In the genomic region with DNA sequence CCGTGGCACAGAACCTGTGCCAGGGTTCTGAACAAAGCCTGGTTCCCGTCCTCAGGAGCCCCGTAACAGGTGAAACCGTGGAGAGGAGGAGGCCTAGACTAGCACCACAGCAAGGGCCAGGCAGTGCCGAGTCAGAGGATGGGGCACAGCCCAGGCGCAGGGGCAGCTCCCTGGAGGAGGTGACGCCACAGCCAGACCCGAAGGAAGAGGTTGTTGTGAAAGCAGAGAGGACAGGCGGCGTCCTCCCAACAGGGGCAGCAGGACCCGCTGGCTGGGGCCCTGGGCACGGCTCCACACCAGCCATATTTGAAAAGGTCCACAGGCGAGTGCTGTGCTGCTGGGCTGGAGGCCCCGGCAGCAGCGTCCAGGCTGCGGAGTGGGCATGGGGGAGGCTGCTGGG, we compare ENCODE assay signal across 21 cellular contexts. TPM values are rescaled to one million over a fixed set of nuclear protein-coding genes. Genes with fewer than 3 reads are reported as not detected.
A peak's percentile ranks its signal among the peaks of the same experiment; 100 is the strongest.
DNase-seq lines count a peak whose midpoint lies in the region; ATAC-seq and TF ChIP-seq lines count a peak whose summit lies in the region.
"Had no signal": no experiment of that assay in that cellular context is flagged by ENCODE, and none has a peak within 500 bp of the region (broad histone marks: within the 10 kb centered on the region; RNA-seq: fewer than 3 reads in every experiment).

No MANE protein-coding gene starts in this region.

- H3K27me3 Mint-ChIP-seq in T-helper 1 cell treated with Interleukin-12 subunit alpha and Interleukin-12 subunit beta and Interleukin-4 antibody, amounts not matched to agents 30 μg/mL and 1 μg/mL, for 36 hours (ENCODE audit: low read depth): no peaks in the 10 kb centered on the region
- H3K27me3 Mint-ChIP-seq in endothelial cell (ENCODE audit: unreplicated experiment) (peaks cover 7% of the 10 kb centered on the region), progenitor cell of endocrine pancreas (no peaks in the 10 kb centered on the region)
- H3K27me3 Mint-ChIP-seq: CD4-positive, CD25-positive, alpha-beta regulatory T cell had no signal

- H3K27ac Mint-ChIP-seq in T-helper 1 cell treated with Interleukin-12 subunit alpha and Interleukin-12 subunit beta and Interleukin-4 antibody, amounts not matched to agents 30 μg/mL and 1 μg/mL, for 36 hours: peak overlapping the region; percentile 20
- no peak overlapping the region for H3K27ac Mint-ChIP-seq in endothelial cell (ENCODE audit: unreplicated experiment)
- H3K27ac Mint-ChIP-seq in progenitor cell of endocrine pancreas: peak overlapping the region; percentile 49

- no peaks in the 10 kb centered on the region for H3K9me3 Mint-ChIP-seq in T-helper 1 cell treated with Interleukin-12 subunit alpha and Interleukin-12 subunit beta and Interleukin-4 antibody, amounts not matched to agents 30 μg/mL and 1 μg/mL, for 36 hours
- H3K9me3 Mint-ChIP-seq in endothelial cell (ENCODE audit: unreplicated experiment) (no peaks in the 10 kb centered on the region), progenitor cell of endocrine pancreas (ENCODE audit: low read depth) (no peaks in the 10 kb centered on the region)
- H3K9me3 Mint-ChIP-seq: CD4-positive, CD25-positive, alpha-beta regulatory T cell had no signal

- TF ChIP-seq CTCF in HL-60 (IDR thresholded peaks at IDR 0.05; ENCODE audit: insufficient read depth, low read length) (no peak), endothelial cell (IDR thresholded peaks at IDR 0.05; ENCODE audit: unreplicated experiment) (no peak), progenitor cell of endocrine pancreas (IDR thresholded peaks at IDR 0.05; ENCODE audit: unreplicated experiment) (no peak)

- H3K27ac ChIP-seq in HL-60 (replicated peaks): peak overlapping the region; percentile 86
- H3K27ac ChIP-seq: 22Rv1 had no signal

- H3K4me1 Mint-ChIP-seq in T-helper 1 cell treated with Interleukin-12 subunit alpha and Interleukin-12 subunit beta and Interleukin-4 antibody, amounts not matched to agents 30 μg/mL and 1 μg/mL, for 36 hours (ENCODE audit: low read depth): peaks cover 4% of the 10 kb centered on the region
- no peaks in the 10 kb centered on the region for H3K4me1 Mint-ChIP-seq in endothelial cell (ENCODE audit: unreplicated experiment)
- H3K4me1 Mint-ChIP-seq in progenitor cell of endocrine pancreas (ENCODE audit: low read depth): no peaks in the 10 kb centered on the region

- H3K4me3 ChIP-seq in HL-60 (replicated peaks; ENCODE audit: insufficient read depth, low read length): no peak overlapping the region

- DNase-seq in T-helper 1 cell: no peak
- DNase-seq in HL-60 (ENCODE audit: low read depth in 1 of 2, low spot score in 1 of 2): no peak
- no peak for DNase-seq in endothelial cell (ENCODE audit: low spot score)
- no peak for DNase-seq in progenitor cell of endocrine pancreas (ENCODE audit: low spot score, unreplicated experiment)
- DNase-seq: AML-193; CD4-positive, CD25-positive, alpha-beta regulatory T cell; DMS153; GDM1; KG1; MV-4-11; NCI-H1417 treated with DMSO at 0.1 percent for 48 hours; NCI-H187 treated with DMSO at 0.1 percent for 48 hours; NCI-H226; NCI-H524; NCI-H82 had no signal

- no peak for ATAC-seq in GM21360 (IDR thresholded peaks at IDR 0.05; ENCODE audit: unreplicated experiment)
- ATAC-seq in HG02938 (IDR thresholded peaks at IDR 0.05; ENCODE audit: unreplicated experiment): no peak
- ATAC-seq in HG02840 (IDR thresholded peaks at IDR 0.05; ENCODE audit: low FRiP score, unreplicated experiment): no peak
- ATAC-seq: HCT116 had no signal

- H3K27me3 ChIP-seq in HL-60 (ENCODE audit: insufficient read depth, poor library complexity, severe bottlenecking): no peaks in the 10 kb centered on the region

- peaks cover 20% of the 10 kb centered on the region for H3K36me3 Mint-ChIP-seq in T-helper 1 cell treated with Interleukin-12 subunit alpha and Interleukin-12 subunit beta and Interleukin-4 antibody, amounts not matched to agents 30 μg/mL and 1 μg/mL, for 36 hours (ENCODE audit: low read depth)
- H3K36me3 Mint-ChIP-seq in endothelial cell (ENCODE audit: low read depth, unreplicated experiment) (peaks cover 51% of the 10 kb centered on the region), progenitor cell of endocrine pancreas (ENCODE audit: insufficient read depth) (peaks cover 14% of the 10 kb centered on the region)

- no peak overlapping the region for H3K4me3 Mint-ChIP-seq in T-helper 1 cell treated with Interleukin-12 subunit alpha and Interleukin-12 subunit beta and Interleukin-4 antibody, amounts not matched to agents 30 μg/mL and 1 μg/mL, for 36 hours
- H3K4me3 Mint-ChIP-seq in endothelial cell (ENCODE audit: unreplicated experiment) (peak overlapping the region; percentile 84), progenitor cell of endocrine pancreas (ENCODE audit: low read depth) (no peak overlapping the region)
- H3K4me3 Mint-ChIP-seq: CD4-positive, CD25-positive, alpha-beta regulatory T cell had no signal

RNA-seq across cellular contexts. Expression of a gene that starts 25.7 kb away (rescaled TPM):
- 27.2 TPM for total RNA-seq in endothelial cell (ENCODE audit: unreplicated experiment)
- total RNA-seq in progenitor cell of endocrine pancreas: 30.3 and 31.2 TPM in 2 replicates

RNA-seq across cellular contexts. Expression of a gene that starts 47.8 kb away (rescaled TPM):
- total RNA-seq in endothelial cell (ENCODE audit: unreplicated experiment): 307 TPM
- total RNA-seq in progenitor cell of endocrine pancreas: 203 and 210 TPM in 2 replicates
